ENCODE assay signal across 8 cellular contexts in the genomic region with DNA sequence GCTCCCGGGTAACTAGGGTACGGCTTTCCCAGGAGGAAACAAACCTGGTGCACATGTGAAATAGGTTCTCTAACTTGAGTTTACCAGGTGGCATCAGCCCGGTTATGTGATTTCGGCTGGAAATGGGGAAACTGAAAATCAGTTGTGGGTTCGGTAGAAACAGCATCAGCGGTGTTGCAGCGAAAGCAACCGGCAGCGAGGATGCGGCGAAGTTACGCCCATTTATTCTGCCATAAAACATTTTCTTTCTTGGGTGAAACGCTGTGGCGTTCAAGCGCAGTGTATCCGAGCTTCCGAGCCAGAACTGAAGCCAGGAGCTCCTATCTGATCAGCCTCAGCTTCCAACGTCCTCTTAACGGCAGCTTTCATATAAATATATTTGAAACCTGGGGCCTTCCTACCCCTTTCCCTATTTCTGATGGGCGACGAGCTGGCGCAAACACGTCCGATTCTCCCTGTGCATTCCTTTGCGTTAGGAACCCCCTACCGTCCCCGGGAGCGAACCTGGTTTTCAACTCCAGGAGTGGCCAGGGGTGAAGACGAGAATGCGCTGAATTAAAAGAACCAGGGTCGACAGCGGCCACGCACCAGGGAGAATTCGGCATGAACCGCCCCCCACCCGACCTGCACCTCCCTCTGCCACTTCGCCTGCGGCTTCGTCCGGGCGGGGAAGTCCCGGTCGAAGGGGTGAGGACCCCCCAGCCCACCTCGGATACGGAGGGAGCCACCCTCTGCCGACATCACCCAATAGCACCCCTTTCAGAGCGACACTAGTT. TPM values are rescaled to one million over a fixed set of nuclear protein-coding genes. Genes with fewer than 3 reads are reported as not detected.
A peak's percentile ranks its signal among the peaks of the same experiment; 100 is the strongest.
DNase-seq lines count a peak whose midpoint lies in the region; ATAC-seq, FAIRE-seq and TF ChIP-seq lines count a peak whose summit lies in the region.

No MANE protein-coding gene starts in this region.

- POLR2A ChIA-PET in GM12878 (lab: Charles Lee) = interaction anchor here (1.7 kb wide), 1 partner anchor 257 kb away, joined by 4 read pairs; no protein-coding TSS in a partner anchor

- no TSS peak for BruUV-seq in GM12878 (replicated peaks; lab: Mats Ljungman, UMichigan)

- no peak overlapping the region; the same call in 1 of the 2 replicates for H3K9ac ChIP-seq in GM12878 (ENCODE audit: control insufficient read depth, insufficient read depth, low read length)

- no peaks in the 10 kb centered on the region for H3K79me2 ChIP-seq in GM12878 (ENCODE audit: control insufficient read depth, insufficient read depth, low read length)

- peak overlapping the region in 1 of 4 donors; percentile 18 for H3K27ac ChIP-seq in Peyer's patch
- no peak overlapping the region for H3K27ac ChIP-seq in GM12878 (ENCODE audit: control insufficient read depth, insufficient read depth)

- H3K4me3 Mint-ChIP-seq in stimulated activated effector memory CD8-positive, alpha-beta T cell treated with anti-CD3 and anti-CD28 coated beads, Interleukin-12 subunit alpha, Interleukin-12 subunit beta, amount 100 ng/mL, for 72 hours = peak overlapping the region; percentile 85

- ATAC-seq in GM12878 (0 out of 3 replicates have a peak, but pooled peaks have one; percentile 2), HG03039 (IDR thresholded peaks at IDR 0.05; ENCODE audit: unreplicated experiment) (no peak), HG03432 (IDR thresholded peaks at IDR 0.05; ENCODE audit: unreplicated experiment) (no peak), GM21576 (IDR thresholded peaks at IDR 0.05; ENCODE audit: unreplicated experiment) (no peak)
- ATAC-seq in stimulated activated effector memory CD8-positive, alpha-beta T cell treated with anti-CD3 and anti-CD28 coated beads, Interleukin-12 subunit alpha, Interleukin-12 subunit beta, amount 100 ng/mL, for 72 hours = no peak

- TF ChIP-seq RAD21 in GM12878 (IDR thresholded peaks at IDR 0.05; ENCODE audit: insufficient read depth, low read depth, low read length) = no peak

- peaks cover 25% of the 10 kb centered on the region for H3K4me1 Mint-ChIP-seq in stimulated activated effector memory CD8-positive, alpha-beta T cell treated with anti-CD3 and anti-CD28 coated beads, Interleukin-12 subunit alpha, Interleukin-12 subunit beta, amount 100 ng/mL, for 72 hours

- H3K36me3 Mint-ChIP-seq in stimulated activated effector memory CD8-positive, alpha-beta T cell treated with anti-CD3 and anti-CD28 coated beads, Interleukin-12 subunit alpha, Interleukin-12 subunit beta, amount 100 ng/mL, for 72 hours = peaks cover 15% of the 10 kb centered on the region

- H3K9me3 Mint-ChIP-seq in stimulated activated effector memory CD8-positive, alpha-beta T cell treated with anti-CD3 and anti-CD28 coated beads, Interleukin-12 subunit alpha, Interleukin-12 subunit beta, amount 100 ng/mL, for 72 hours = no peaks in the 10 kb centered on the region

- H3K36me3 ChIP-seq in Peyer's patch (no peaks in the 10 kb centered on the region), GM12878 (ENCODE audit: control insufficient read depth in 2 of 2, insufficient read depth in 2 of 2, low read length in 1 of 2) (no peaks in the 10 kb centered on the region)

- no peak for FAIRE-seq in GM12878 (lab: Jason Lieb, UNC)

- H3K9me3 ChIP-seq in Peyer's patch = no peaks in the 10 kb centered on the region
- no peaks in the 10 kb centered on the region for H3K9me3 ChIP-seq in GM12878 (replicated peaks; ENCODE audit: control insufficient read depth, insufficient read depth, low read length)

- peak overlapping the region; percentile 96 for H3K4me2 ChIP-seq in GM12878 (ENCODE audit: control insufficient read depth, insufficient read depth)

- in situ Hi-C loops in GM13976 (cut with MboI; ENCODE audit: low sequenced_read_pairs, unreplicated experiment) = no loop called here
- in situ Hi-C loops in GM12878 (cut with MboI) = no loop called here

- intact Hi-C loops in GM12878 (cut with micrococcal nuclease; ENCODE audit: unreplicated experiment) = no loop called here

- H2AFZ ChIP-seq in GM12878 (ENCODE audit: control insufficient read depth, low read depth, low read length) = peak overlapping the region; percentile 25; the same call in 1 of the 2 replicates

- TF ChIP-seq CTCF in GM13976 (IDR thresholded peaks at IDR 0.05; ENCODE audit: borderline replicate concordance, control extremely low read depth, extremely low read depth, insufficient read depth, missing control alignments) = no peak
- TF ChIP-seq CTCF in Peyer's patch (IDR thresholded peaks at IDR 0.05) = no peak
- peak in 1 of 3 experiments; percentile 5; a peak in 1 of 6 replicates for TF ChIP-seq CTCF in GM12878 (IDR thresholded peaks at IDR 0.05 in 2 of 3, conservative IDR thresholded peaks at IDR 0.05 in 1 of 3; ENCODE audit: control insufficient read depth in 2 of 3, extremely low read depth in 1 of 3, insufficient read depth in 1 of 3, low read depth in 3 of 3, low read length in 3 of 3)

- TF ChIP-seq POLR2A in Peyer's patch (IDR thresholded peaks at IDR 0.05) (no peak), GM12878 (IDR thresholded peaks at IDR 0.05; ENCODE audit: low read depth, low read length) (no peak)

- H3K4me1 ChIP-seq in Peyer's patch (peaks cover 0 to 23% (median 4%) of the 10 kb centered on the region in 4 donors), GM12878 (ENCODE audit: control insufficient read depth, insufficient read depth, low read length) (peaks cover 8% of the 10 kb centered on the region)

- no peaks in the 10 kb centered on the region for H3K27me3 ChIP-seq in Peyer's patch
- H3K27me3 ChIP-seq in GM12878 (replicated peaks in 1 of 2; ENCODE audit: control insufficient read depth in 2 of 2, insufficient read depth in 2 of 2, low read length in 1 of 2) = no peaks in the 10 kb centered on the region

- no peaks in the 10 kb centered on the region for H4K20me1 ChIP-seq in GM12878 (ENCODE audit: control insufficient read depth, insufficient read depth)

- WGBS in GM12878 (ENCODE audit: insufficient coverage, insufficient replicate concordance, low lambda C conversion rate, missing lambda C conversion rate) = under 1% methylated on average over 47 of the region's 47 CpGs

- RAD21 ChIA-PET in GM12878 (lab: Charles Lee; ENCODE audit: unreplicated experiment) = interaction anchor here (0.9 to 3.9 kb wide), 8 partner anchors 10 to 378 kb away, joined by 3 to 31 read pairs (median 4); no protein-coding TSS in a partner anchor

- no peak for TF ChIP-seq EP300 in GM12878 (IDR thresholded peaks at IDR 0.05; ENCODE audit: borderline replicate concordance in 1 of 2, control insufficient read depth in 1 of 2, low read depth in 2 of 2, low read length in 2 of 2)

- CTCF ChIA-PET in GM12878 (lab: Yijun Ruan, JAX) = interaction anchor here (1.0 to 1.4 kb wide), 5 partner anchors 13 to 378 kb away, joined by 3 to 6 read pairs (median 3); no protein-coding TSS in a partner anchor

- SMC1A ChIA-PET in GM12878 (lab: Charles Lee; ENCODE audit: uncharacterized antibody, unreplicated experiment) = interaction anchor here (0.8 to 3.5 kb wide), 7 partner anchors 10 to 379 kb away, joined by 3 to 14 read pairs (median 5); no protein-coding TSS in a partner anchor

- H3K4me3 ChIP-seq in Peyer's patch = peak overlapping the region; percentile 65 to 79 (median 73)
- peak overlapping the region; percentile 98 for H3K4me3 ChIP-seq in GM12878

- peak; percentile 42 for DNase-seq in GM13976 (ENCODE audit: low spot score)
- DNase-seq in Peyer's patch = peak in 1 of 3 donors; percentile 53
- no peak for DNase-seq in GM12878 (ENCODE audit: low read depth, low spot score)
- peak; percentile 58 for DNase-seq in kidney glomerular epithelial cell (lab: John Stamatoyannopoulos, UW)
- peak; percentile 5 to 55 for DNase-seq in stimulated activated effector memory CD8-positive, alpha-beta T cell treated with anti-CD3 and anti-CD28 coated beads, Interleukin-12 subunit alpha, Interleukin-12 subunit beta, amount 100 ng/mL, for 72 hours (ENCODE audit: low spot score in 2 of 2)

- H3K27ac Mint-ChIP-seq in stimulated activated effector memory CD8-positive, alpha-beta T cell treated with anti-CD3 and anti-CD28 coated beads, Interleukin-12 subunit alpha, Interleukin-12 subunit beta, amount 100 ng/mL, for 72 hours = peak overlapping the region; percentile 12

RNA-seq across cellular contexts. Expression of gene DPF3, which starts 1.6 kb away (rescaled TPM):
- total RNA-seq in Peyer's patch (10 to 100 TPM; 10.7 to 25.6 (median 17.9) TPM), GM12878 (2014; rRNA removed) (1.9 and 3.6 TPM in 2 replicates), GM12878 (2014; rRNA removed; fragmentation: Illumina TruSeq; extraction: Trizol) (1.5 and 2.5 TPM in 2 replicates), GM12878 (2021) (2.7 and 3.2 TPM in 2 replicates)
- total RNA-seq in GM12878 (2013; cell fraction: nucleolus; rRNA removed) = 7.7 and 11.6 TPM in 2 replicates
- 0.29 TPM for polyA plus RNA-seq in GM12878 (2011; ENCODE audit: low read depth)
- polyA plus RNA-seq in GM12878 (2011; rRNA removed) (7.3 and 8.0 TPM in 2 replicates), GM12878 (2014; fragmentation: Illumina TruSeq; extraction: Trizol) (2.5 and 3.3 TPM in 2 replicates), GM12878 (2014; fragmentation: Nextera tagmentation; extraction: Ambion mirVana) (under 1 TPM; 0.69 to 0.87 TPM), GM12878 (2014; rRNA removed) (3.2 and 3.8 TPM in 2 replicates), GM12878 (2016; fragmentation: Nextera tagmentation; extraction: Ambion mirVana) (1 to 10 TPM; 1.7 to 1.8 TPM)
- polyA plus RNA-seq in GM12878 (2011; cell fraction: cytosol; rRNA removed) = 4.3 and 5.3 TPM in 2 replicates
- polyA plus RNA-seq in GM12878 (2011; cell fraction: nucleus; rRNA removed) = 23.5 and 28.7 TPM in 2 replicates
- polyA plus RNA-seq in GM12878 (2012) = 0.59 and 1.2 TPM in 2 replicates
- 7.5 and 12.8 TPM in 2 replicates for polyA minus RNA-seq in GM12878 (2011; rRNA and poly(A)+ RNA removed)
- 2.7 and 3.8 TPM in 2 replicates for polyA minus RNA-seq in GM12878 (2011; cell fraction: cytosol; rRNA and poly(A)+ RNA removed)
- polyA minus RNA-seq in GM12878 (2011; cell fraction: nucleus; rRNA and poly(A)+ RNA removed) = 15.7 and 40.2 TPM in 2 replicates

RNA-seq across cellular contexts. Expression of gene DCAF4, which starts 34.0 kb away (rescaled TPM):
- total RNA-seq in Peyer's patch = 10 to 100 TPM; 11.2 to 49.5 (median 27.6) TPM
- total RNA-seq in GM12878 (2013; cell fraction: nucleolus; rRNA removed) = 94.2 and 107 TPM in 2 replicates
- 20.5 and 22.6 TPM in 2 replicates for total RNA-seq in GM12878 (2014; rRNA removed)
- 20.6 and 21.6 TPM in 2 replicates for total RNA-seq in GM12878 (2014; rRNA removed; fragmentation: Illumina TruSeq; extraction: Trizol)
- 24.9 and 29.4 TPM in 2 replicates for total RNA-seq in GM12878 (2021)
- polyA plus RNA-seq in GM12878 (2011; ENCODE audit: low read depth) = 13.8 TPM
- polyA plus RNA-seq in GM12878 (2011; rRNA removed) = 33.7 and 44.8 TPM in 2 replicates
- polyA plus RNA-seq in GM12878 (2011; cell fraction: cytosol; rRNA removed) = 42.0 and 54.1 TPM in 2 replicates
- polyA plus RNA-seq in GM12878 (2011; cell fraction: nucleus; rRNA removed) = 108 and 118 TPM in 2 replicates
- polyA plus RNA-seq in GM12878 (2012) = 13.2 and 13.5 TPM in 2 replicates
- 25.5 and 51.1 TPM in 2 replicates for polyA plus RNA-seq in GM12878 (2014; fragmentation: Illumina TruSeq; extraction: Trizol)
- polyA plus RNA-seq in GM12878 (2014; fragmentation: Nextera tagmentation; extraction: Ambion mirVana) = 1 to 10 TPM; 2.6 to 3.1 TPM
- polyA plus RNA-seq in GM12878 (2014; rRNA removed) = 26.2 and 28.3 TPM in 2 replicates
- 10 to 100 TPM; 18.7 to 18.8 TPM for polyA plus RNA-seq in GM12878 (2016; fragmentation: Nextera tagmentation; extraction: Ambion mirVana)
- polyA minus RNA-seq in GM12878 (2011; rRNA and poly(A)+ RNA removed) = 37.8 and 51.0 TPM in 2 replicates
- 5.9 and 12.5 TPM in 2 replicates for polyA minus RNA-seq in GM12878 (2011; cell fraction: cytosol; rRNA and poly(A)+ RNA removed)
- 42.4 and 56.1 TPM in 2 replicates for polyA minus RNA-seq in GM12878 (2011; cell fraction: nucleus; rRNA and poly(A)+ RNA removed)
